ENCODE assay signal across 1 cellular context in genomic region chr1:48679868-48680267, GRCh38.
TF ChIP-seq lines count a peak whose summit lies in the region.

No MANE protein-coding gene starts in this region.

TF ChIP-seq in GM23338, 12 proteins besides CTCF, POLR2A, EP300 and RAD21 (continued from another document):
- TF ChIP-seq, protein P1, sequence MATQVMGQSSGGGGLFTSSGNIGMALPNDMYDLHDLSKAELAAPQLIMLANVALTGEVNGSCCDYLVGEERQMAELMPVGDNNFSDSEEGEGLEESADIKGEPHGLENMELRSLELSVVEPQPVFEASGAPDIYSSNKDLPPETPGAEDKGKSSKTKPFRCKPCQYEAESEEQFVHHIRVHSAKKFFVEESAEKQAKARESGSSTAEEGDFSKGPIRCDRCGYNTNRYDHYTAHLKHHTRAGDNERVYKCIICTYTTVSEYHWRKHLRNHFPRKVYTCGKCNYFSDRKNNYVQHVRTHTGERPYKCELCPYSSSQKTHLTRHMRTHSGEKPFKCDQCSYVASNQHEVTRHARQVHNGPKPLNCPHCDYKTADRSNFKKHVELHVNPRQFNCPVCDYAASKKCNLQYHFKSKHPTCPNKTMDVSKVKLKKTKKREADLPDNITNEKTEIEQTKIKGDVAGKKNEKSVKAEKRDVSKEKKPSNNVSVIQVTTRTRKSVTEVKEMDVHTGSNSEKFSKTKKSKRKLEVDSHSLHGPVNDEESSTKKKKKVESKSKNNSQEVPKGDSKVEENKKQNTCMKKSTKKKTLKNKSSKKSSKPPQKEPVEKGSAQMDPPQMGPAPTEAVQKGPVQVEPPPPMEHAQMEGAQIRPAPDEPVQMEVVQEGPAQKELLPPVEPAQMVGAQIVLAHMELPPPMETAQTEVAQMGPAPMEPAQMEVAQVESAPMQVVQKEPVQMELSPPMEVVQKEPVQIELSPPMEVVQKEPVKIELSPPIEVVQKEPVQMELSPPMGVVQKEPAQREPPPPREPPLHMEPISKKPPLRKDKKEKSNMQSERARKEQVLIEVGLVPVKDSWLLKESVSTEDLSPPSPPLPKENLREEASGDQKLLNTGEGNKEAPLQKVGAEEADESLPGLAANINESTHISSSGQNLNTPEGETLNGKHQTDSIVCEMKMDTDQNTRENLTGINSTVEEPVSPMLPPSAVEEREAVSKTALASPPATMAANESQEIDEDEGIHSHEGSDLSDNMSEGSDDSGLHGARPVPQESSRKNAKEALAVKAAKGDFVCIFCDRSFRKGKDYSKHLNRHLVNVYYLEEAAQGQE (IDR thresholded peaks at IDR 0.05; ENCODE audit: unreplicated experiment) = no peak
- TF ChIP-seq ZNF331 (CRISPR knock-in tag; IDR thresholded peaks at IDR 0.05; ENCODE audit: low read depth) = no peak
